30 cellular contexts compared by ENCODE assay signal in the genomic region with DNA sequence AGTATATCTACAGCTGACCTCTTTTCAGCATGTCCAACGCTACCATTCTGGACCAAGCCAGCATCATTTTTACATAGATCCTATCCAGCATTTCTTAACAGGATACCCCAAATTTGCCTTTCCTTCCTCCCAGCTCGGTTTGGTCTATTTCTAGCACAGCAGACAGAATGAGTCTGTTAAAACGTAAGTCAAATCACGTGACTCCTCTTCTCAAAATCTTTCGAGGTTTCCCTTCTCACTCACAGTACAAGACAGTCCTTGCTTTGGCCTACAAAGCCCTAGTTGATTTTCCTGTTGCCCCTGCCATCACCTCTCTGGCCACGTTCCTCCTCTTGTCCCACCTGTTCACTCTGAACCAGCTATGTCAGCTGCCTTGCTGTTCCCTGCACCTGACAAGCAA.
"Had no signal": no experiment of that assay in that cellular context is flagged by ENCODE, and none has a peak within 500 bp of the region (broad histone marks: within the 10 kb centered on the region; RNA-seq: fewer than 3 reads in every experiment).

No MANE protein-coding gene starts in this region.

- H3K9me3 ChIP-seq: ovary, psoas muscle, stomach, thoracic aorta, thyroid gland, tibial nerve, upper lobe of left lung, vagina had no signal

- H3K4me3 Mint-ChIP-seq: natural killer cell; nephron; neural progenitor cell; stimulated activated memory B cell treated with anti-CD40 and anti-IgM and Interleukin-4, amounts not matched to agents 10 μg/mL and 1 μg/mL and 100 μg/mL, for 72 hours; stimulated activated naive CD8-positive, alpha-beta T cell treated with anti-CD3 and anti-CD28 coated beads, Interleukin-15, Interleukin-2, amounts not matched to agents 100 ng/mL and 50 ng/mL, for 24 hours had no signal

- H3K27ac Mint-ChIP-seq: natural killer cell; nephron; neural progenitor cell; progenitor cell of endocrine pancreas; stimulated activated memory B cell treated with anti-CD40 and anti-IgM and Interleukin-4, amounts not matched to agents 10 μg/mL and 1 μg/mL and 100 μg/mL, for 72 hours; stimulated activated naive CD8-positive, alpha-beta T cell treated with anti-CD3 and anti-CD28 coated beads, Interleukin-15, Interleukin-2, amounts not matched to agents 100 ng/mL and 50 ng/mL, for 24 hours had no signal

- H3K79me2 ChIP-seq: parathyroid adenoma had no signal

- H3K4me2 ChIP-seq: neural progenitor cell, smooth muscle cell had no signal

- H3K27ac ChIP-seq: neural progenitor cell, ovary, parathyroid adenoma, psoas muscle, skin epidermis, spleen, stomach, thoracic aorta, thyroid gland, tibial nerve, upper lobe of left lung, vagina had no signal

- H3K27me3 Mint-ChIP-seq: stimulated activated memory B cell treated with anti-CD40 and anti-IgM and Interleukin-4, amounts not matched to agents 10 μg/mL and 1 μg/mL and 100 μg/mL, for 72 hours; stimulated activated naive CD8-positive, alpha-beta T cell treated with anti-CD3 and anti-CD28 coated beads, Interleukin-15, Interleukin-2, amounts not matched to agents 100 ng/mL and 50 ng/mL, for 24 hours had no signal

- H3K36me3 Mint-ChIP-seq: natural killer cell; neural progenitor cell; stimulated activated memory B cell treated with anti-CD40 and anti-IgM and Interleukin-4, amounts not matched to agents 10 μg/mL and 1 μg/mL and 100 μg/mL, for 72 hours had no signal

- ATAC-seq: natural killer cell; psoas muscle; right cardiac atrium; sciatic nerve; stimulated activated memory B cell treated with anti-CD40 and anti-IgM and Interleukin-4, amounts not matched to agents 10 μg/mL and 1 μg/mL and 100 μg/mL, for 72 hours had no signal

- H3K4me1 Mint-ChIP-seq: natural killer cell; nephron; stimulated activated memory B cell treated with anti-CD40 and anti-IgM and Interleukin-4, amounts not matched to agents 10 μg/mL and 1 μg/mL and 100 μg/mL, for 72 hours had no signal

- H3K36me3 ChIP-seq: neural progenitor cell, ovary, spleen, stomach, thoracic aorta, thyroid gland, tibial nerve, upper lobe of left lung, vagina had no signal

- H3K4me1 ChIP-seq: neural progenitor cell, parathyroid adenoma, psoas muscle, spleen, stomach, thyroid gland, tibial nerve, upper lobe of left lung, vagina had no signal

- H3K4me3 ChIP-seq: neural progenitor cell, ovary, psoas muscle, skin epidermis, smooth muscle cell, spleen, stomach, thoracic aorta, thyroid gland, tibial nerve, upper lobe of left lung, vagina had no signal

- FAIRE-seq: urothelium cell line had no signal

- H2AFZ ChIP-seq: neural progenitor cell, parathyroid adenoma had no signal

- H3K9me3 Mint-ChIP-seq: nephron, neural progenitor cell had no signal

- DNase-seq: natural killer cell; occipital lobe; ovary; posterior cingulate gyrus; psoas muscle; right cardiac atrium; spleen; stimulated activated CD4-positive, alpha-beta T cell treated with anti-CD3 and anti-CD28 coated beads, Interleukin-12 subunit alpha, Interleukin-12 subunit beta, amount 100 ng/mL, for 4 hours; stimulated activated CD4-positive, alpha-beta T cell treated with anti-CD3 and anti-CD28 coated beads, Interleukin-1b, Interleukin-23, amount 100 ng/mL, for 48 hours; stimulated activated CD4-positive, alpha-beta T cell treated with anti-CD3 and anti-CD28 coated beads, Interleukin-4, amount 100 ng/mL, for 1 hour; stimulated activated CD4-positive, alpha-beta T cell treated with anti-CD3 and anti-CD28 coated beads, Interleukin-4, amount 100 ng/mL, for 4 hours; stimulated activated CD8-positive, alpha-beta memory T cell treated with anti-CD3 and anti-CD28 coated beads, Interleukin-4, amount 100 ng/mL, for 48 hours; stimulated activated naive CD4-positive, alpha-beta T cell treated with Interleukin-2 at 50 U/mL for 16 hours; stomach; thyroid gland; trophoblast cell; upper lobe of left lung had no signal

- H3K27me3 ChIP-seq: neural progenitor cell, ovary, spleen, stomach, thyroid gland, tibial nerve, upper lobe of left lung, vagina had no signal

- H3K9ac ChIP-seq: neural progenitor cell, parathyroid adenoma had no signal
